ENCODE assay signal across 15 cellular contexts in the genomic region with DNA sequence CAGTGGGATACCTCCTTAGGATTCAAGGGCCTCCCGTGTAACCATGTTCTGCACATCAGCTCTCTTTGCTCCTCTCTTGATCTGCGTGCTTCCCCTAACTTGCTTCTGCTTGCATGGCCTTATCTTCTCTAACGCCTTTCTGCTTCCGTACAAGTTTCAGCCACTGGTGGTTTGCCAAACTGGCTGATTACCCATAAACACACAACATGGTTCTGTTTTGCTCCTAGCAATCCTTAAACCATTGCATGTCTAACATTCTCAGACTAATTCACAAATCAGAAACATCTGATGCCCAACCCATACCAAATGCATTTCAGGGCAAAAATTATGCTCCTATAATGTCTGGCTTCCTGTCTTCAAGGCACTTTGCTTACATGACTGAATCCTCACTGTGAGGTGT.
DNase-seq lines count a peak whose midpoint lies in the region; ATAC-seq and TF ChIP-seq lines count a peak whose summit lies in the region.
"Had no signal": no experiment of that assay in that cellular context is flagged by ENCODE, and none has a peak within 500 bp of the region (broad histone marks: within the 10 kb centered on the region; RNA-seq: fewer than 3 reads in every experiment).

No MANE protein-coding gene starts in this region.

- H3K27me3 Mint-ChIP-seq in HFFc6 (ENCODE audit: insufficient read depth): peaks cover 2% of the 10 kb centered on the region; the same call in 1 of the 2 replicates
- peaks cover 6% of the 10 kb centered on the region for H3K27me3 Mint-ChIP-seq in brain
- H3K27me3 Mint-ChIP-seq in type B pancreatic cell: no peaks in the 10 kb centered on the region
- peaks cover 2% of the 10 kb centered on the region for H3K27me3 Mint-ChIP-seq in endothelial cell (ENCODE audit: unreplicated experiment)

- H3K36me3 ChIP-seq in heart left ventricle: no peaks in the 10 kb centered on the region
- H3K36me3 ChIP-seq: gastroesophageal sphincter, SJSA1 had no signal

- H3K4me3 ChIP-seq in heart left ventricle: no peak overlapping the region
- H3K4me3 ChIP-seq: gastroesophageal sphincter, SJSA1 had no signal

- WGBS in heart left ventricle, 4 donors: 34 to 42% (median 38%) methylated on average over 4 of the region's 4 CpGs

- H3K9me3 ChIP-seq in heart left ventricle: no peaks in the 10 kb centered on the region
- H3K9me3 ChIP-seq: gastroesophageal sphincter, SJSA1 had no signal

- DNase-seq in HFFc6: peak; percentile 68
- peak in 2 of 5 donors; percentile 33 to 46 for DNase-seq in heart left ventricle
- no peak for DNase-seq in type B pancreatic cell (ENCODE audit: extremely low spot score, unreplicated experiment)
- no peak for DNase-seq in endothelial cell (ENCODE audit: low spot score)
- DNase-seq: activated effector memory CD4-positive, alpha-beta T cell treated with Interleukin-2 at 50 U/mL for 16 hours; aorta; DMS79; immature natural killer cell; NCI-H1092 treated with DMSO at 0.1 percent for 48 hours had no signal

- peaks cover 72% of the 10 kb centered on the region for H3K4me1 Mint-ChIP-seq in HFFc6 (ENCODE audit: low read depth)
- peaks cover 96% of the 10 kb centered on the region for H3K4me1 Mint-ChIP-seq in brain
- H3K4me1 Mint-ChIP-seq in type B pancreatic cell (ENCODE audit: unreplicated experiment): peaks cover 66% of the 10 kb centered on the region
- H3K4me1 Mint-ChIP-seq in endothelial cell (ENCODE audit: unreplicated experiment): peaks cover 18% of the 10 kb centered on the region

- H3K27ac ChIP-seq in heart left ventricle: no peak overlapping the region
- H3K27ac ChIP-seq: SJSA1, VCaP had no signal

- TF ChIP-seq POLR2A in heart left ventricle (IDR thresholded peaks at IDR 0.05): no peak

- peaks cover 0 to 5% (median 0%) of the 10 kb centered on the region in 9 donors for H3K27me3 ChIP-seq in heart left ventricle
- H3K27me3 ChIP-seq: gastroesophageal sphincter, SJSA1 had no signal

- ATAC-seq in heart left ventricle: peak in 3 of 4 donors; percentile 44 to 50 (median 46)
- no peak for ATAC-seq in HG03280 (IDR thresholded peaks at IDR 0.05; ENCODE audit: unreplicated experiment)
- no peak for ATAC-seq in GM19351 (IDR thresholded peaks at IDR 0.05; ENCODE audit: unreplicated experiment)

- H3K9me3 Mint-ChIP-seq in HFFc6 (no peaks in the 10 kb centered on the region), brain (no peaks in the 10 kb centered on the region), type B pancreatic cell (no peaks in the 10 kb centered on the region), endothelial cell (ENCODE audit: unreplicated experiment) (no peaks in the 10 kb centered on the region)

- intact Hi-C loops in heart left ventricle (cut with DNase I): loop anchor here in 1 of 10 donors (10.0 kb wide), 1 partner anchor 161 kb away; no protein-coding TSS in a partner anchor

- peaks cover 2 to 61% (median 27%) of the 10 kb centered on the region in 12 donors for H3K4me1 ChIP-seq in heart left ventricle

- H3K36me3 Mint-ChIP-seq in HFFc6 (ENCODE audit: low read depth) (peaks cover 11% of the 10 kb centered on the region), brain (peaks cover 26% of the 10 kb centered on the region), type B pancreatic cell (peaks cover 49% of the 10 kb centered on the region), endothelial cell (ENCODE audit: low read depth, unreplicated experiment) (peaks cover 3% of the 10 kb centered on the region)

- TF ChIP-seq CTCF in HFFc6 (IDR thresholded peaks at IDR 0.05): no peak
- TF ChIP-seq CTCF in brain (conservative IDR thresholded peaks at IDR 0.05): no peak
- no peak for TF ChIP-seq CTCF in heart left ventricle (IDR thresholded peaks at IDR 0.05)
- no peak for TF ChIP-seq CTCF in type B pancreatic cell (conservative IDR thresholded peaks at IDR 0.05)
- TF ChIP-seq CTCF in endothelial cell (IDR thresholded peaks at IDR 0.05; ENCODE audit: unreplicated experiment): no peak

- H3K4me3 Mint-ChIP-seq in HFFc6: peak overlapping the region; percentile 23; the same call in 1 of the 2 replicates
- H3K4me3 Mint-ChIP-seq in brain: peak overlapping the region in 1 of 5 experiments; percentile 24
- no peak overlapping the region for H3K4me3 Mint-ChIP-seq in type B pancreatic cell
- no peak overlapping the region for H3K4me3 Mint-ChIP-seq in endothelial cell (ENCODE audit: unreplicated experiment)
- H3K4me3 Mint-ChIP-seq: immature natural killer cell had no signal

- H3K27ac Mint-ChIP-seq in HFFc6 (peak overlapping the region; percentile 72), brain (peak overlapping the region; percentile 12 to 92 (median 66)), type B pancreatic cell (peak overlapping the region; percentile 13), endothelial cell (ENCODE audit: unreplicated experiment) (no peak overlapping the region)
- H3K27ac Mint-ChIP-seq: immature natural killer cell had no signal

Comparison
In these comparisons a context has a peak if more than half of its experiments do, and no peak if none do; other contexts are left out.
1. ATAC-seq: peak in heart left ventricle (3 of 4); none in HG03280 (single experiment) and GM19351 (single experiment).